8 cellular contexts compared by ENCODE assay signal in genomic region chr1:5514519-5515183, GRCh38.
DNase-seq lines count a peak whose midpoint lies in the region; ATAC-seq and TF ChIP-seq lines count a peak whose summit lies in the region.

No MANE protein-coding gene starts in this region.

- peaks cover 6% of the 10 kb centered on the region for H3K4me1 Mint-ChIP-seq in CD14-positive monocyte

- H3K27ac Mint-ChIP-seq in CD14-positive monocyte, result no peak overlapping the region

- DNase-seq in CD14-positive monocyte (ENCODE audit: low spot score) (no peak), NCI-H2029 (lab: John Stamatoyannopoulos, UW) (peak; percentile 39), caudate nucleus (lab: John Stamatoyannopoulos, UW) (peak in 49 of 61 donors; percentile 7 to 77 (median 32)), left lobe of liver (ENCODE audit: low spot score) (peak; percentile 66)
- DNase-seq in activated CD4-positive, alpha-beta T cell treated with anti-CD3 and anti-CD28 coated beads for 1 hour, result peak; percentile 52
- DNase-seq in stimulated activated CD4-positive, alpha-beta T cell treated with anti-CD3 and anti-CD28 coated beads, TNF-alpha, amount 100 ng/mL, for 4 hours (ENCODE audit: low read depth in 3 of 3), result peak; percentile 44 to 66 (median 45)

- ATAC-seq in GM21423 (IDR thresholded peaks at IDR 0.05; ENCODE audit: unreplicated experiment) (peak; percentile 44), left lobe of liver (peak; percentile 92), HG03196 (IDR thresholded peaks at IDR 0.05; ENCODE audit: unreplicated experiment) (no peak)

- no peak overlapping the region for H3K27ac ChIP-seq in caudate nucleus (ENCODE audit: low read depth, low read length)

- intact Hi-C loops in CD14-positive monocyte (cut with micrococcal nuclease), result loop anchor here (5.0 to 10.0 kb wide), 2 partner anchors 230 to 233 kb away; no protein-coding TSS in a partner anchor

- H3K36me3 Mint-ChIP-seq in CD14-positive monocyte, result no peaks in the 10 kb centered on the region

- TF ChIP-seq CTCF in CD14-positive monocyte (IDR thresholded peaks at IDR 0.05), result peak; percentile 100

- no peaks in the 10 kb centered on the region for H3K9me3 Mint-ChIP-seq in CD14-positive monocyte

- H3K4me3 Mint-ChIP-seq in CD14-positive monocyte, result no peak overlapping the region

- H3K27me3 Mint-ChIP-seq in CD14-positive monocyte (ENCODE audit: low read depth in 3 of 3), result peaks cover 4 to 7% (median 5%) of the 10 kb centered on the region in 3 donors
